ENCODE assay signal across 8 cellular contexts in genomic region chr15:44729394-44729913, GRCh38. TPM values are rescaled to one million over a fixed set of nuclear protein-coding genes. Genes with fewer than 3 reads are reported as not detected.
DNase-seq lines count a peak whose midpoint lies in the region; ATAC-seq and TF ChIP-seq lines count a peak whose summit lies in the region.

No MANE protein-coding gene starts in this region.

- no peak for TF ChIP-seq POLR2A in gastroesophageal sphincter (IDR thresholded peaks at IDR 0.05)

- H3K27me3 ChIP-seq in gastroesophageal sphincter: no peaks in the 10 kb centered on the region

- peak overlapping the region; percentile 86 for H3K4me3 ChIP-seq in GM12865 (ENCODE audit: low read depth, low read length)
- H3K4me3 ChIP-seq in gastroesophageal sphincter: peak overlapping the region; percentile 50 to 75

- H3K4me3 Mint-ChIP-seq in IgD-negative memory B cell: peak overlapping the region; percentile 89 to 99 (median 98)
- peak overlapping the region; percentile 99 for H3K4me3 Mint-ChIP-seq in activated CD4-positive, alpha-beta memory T cell treated with anti-CD3 and anti-CD28 coated beads, Interleukin-2, amount 10 ng/mL, durations not matched to agents 7 days and 5 days
- peak overlapping the region; percentile 96 for H3K4me3 Mint-ChIP-seq in osteocyte (ENCODE audit: unreplicated experiment)

- peak overlapping the region; percentile 83 to 96 (median 94) for H3K27ac ChIP-seq in gastroesophageal sphincter

- H3K36me3 ChIP-seq in gastroesophageal sphincter: peaks cover 0 to 12% of the 10 kb centered on the region in 2 donors

- POLR2A ChIA-PET in activated CD4-positive, alpha-beta memory T cell treated with anti-CD3 and anti-CD28 coated beads, Interleukin-2, amount 10 ng/mL, durations not matched to agents 7 days and 5 days (lab: Charles Lee): interaction anchor here (0.7 to 37.6 kb wide), 17 partner anchors 0 to 441 kb away, joined by 3 to 4153 read pairs (median 5); partner anchors contain the start of genes B2M, CTDSPL2, GOLM2 and PATL2

- WGBS in gastroesophageal sphincter (ENCODE audit: low coverage in 1 of 2), 2 donors: 3 to 5% methylated on average over 5 to 15 of the region's 20 CpGs

- H3K9me3 Mint-ChIP-seq in IgD-negative memory B cell (no peaks in the 10 kb centered on the region), osteocyte (ENCODE audit: unreplicated experiment) (no peaks in the 10 kb centered on the region)
- no peaks in the 10 kb centered on the region for H3K9me3 Mint-ChIP-seq in activated CD4-positive, alpha-beta memory T cell treated with anti-CD3 and anti-CD28 coated beads, Interleukin-2, amount 10 ng/mL, durations not matched to agents 7 days and 5 days

- H3K27ac Mint-ChIP-seq in IgD-negative memory B cell (peak overlapping the region; percentile 96 to 100 (median 99)), osteocyte (ENCODE audit: unreplicated experiment) (peak overlapping the region; percentile 99)
- H3K27ac Mint-ChIP-seq in activated CD4-positive, alpha-beta memory T cell treated with anti-CD3 and anti-CD28 coated beads, Interleukin-2, amount 10 ng/mL, durations not matched to agents 7 days and 5 days: peak overlapping the region; percentile 100

- TF ChIP-seq EP300 in gastroesophageal sphincter (IDR thresholded peaks at IDR 0.05): no peak

- peaks cover 40 to 51% (median 40%) of the 10 kb centered on the region in 3 donors for H3K4me1 Mint-ChIP-seq in IgD-negative memory B cell
- H3K4me1 Mint-ChIP-seq in activated CD4-positive, alpha-beta memory T cell treated with anti-CD3 and anti-CD28 coated beads, Interleukin-2, amount 10 ng/mL, durations not matched to agents 7 days and 5 days: peaks cover 68% of the 10 kb centered on the region
- H3K4me1 Mint-ChIP-seq in osteocyte (ENCODE audit: unreplicated experiment): peaks cover 32% of the 10 kb centered on the region

- H3K36me3 Mint-ChIP-seq in IgD-negative memory B cell: peaks cover 4% of the 10 kb centered on the region
- peaks cover 57% of the 10 kb centered on the region for H3K36me3 Mint-ChIP-seq in activated CD4-positive, alpha-beta memory T cell treated with anti-CD3 and anti-CD28 coated beads, Interleukin-2, amount 10 ng/mL, durations not matched to agents 7 days and 5 days (ENCODE audit: low read depth)
- peaks cover 5% of the 10 kb centered on the region for H3K36me3 Mint-ChIP-seq in osteocyte (ENCODE audit: unreplicated experiment)

- CTCF ChIA-PET in activated CD4-positive, alpha-beta memory T cell treated with anti-CD3 and anti-CD28 coated beads, Interleukin-2, amount 10 ng/mL, durations not matched to agents 7 days and 5 days (lab: Charles Lee): interaction anchor here (0.7 to 15.9 kb wide), 8 partner anchors 9 to 673 kb away, joined by 3 to 399 read pairs (median 5); partner anchors contain the start of genes B2M, PATL2 and SPG11

- H3K9me3 ChIP-seq in gastroesophageal sphincter: no peaks in the 10 kb centered on the region

- ATAC-seq in gastroesophageal sphincter (peak; percentile 1), HG02610 (IDR thresholded peaks at IDR 0.05; ENCODE audit: unreplicated experiment) (no peak), HG03025 (IDR thresholded peaks at IDR 0.05; ENCODE audit: low FRiP score, unreplicated experiment) (no peak)

- DNase-seq in GM12865 (ENCODE audit: low read depth) (peak; percentile 72), osteocyte (ENCODE audit: extremely low spot score, unreplicated experiment) (no peak)
- DNase-seq in activated CD4-positive, alpha-beta memory T cell treated with anti-CD3 and anti-CD28 coated beads, Interleukin-2, amount 10 ng/mL, durations not matched to agents 7 days and 5 days: peak; percentile 52
- DNase-seq in effector CD4-positive, alpha-beta T cell: no peak

- no peaks in the 10 kb centered on the region for H3K27me3 Mint-ChIP-seq in IgD-negative memory B cell
- H3K27me3 Mint-ChIP-seq in activated CD4-positive, alpha-beta memory T cell treated with anti-CD3 and anti-CD28 coated beads, Interleukin-2, amount 10 ng/mL, durations not matched to agents 7 days and 5 days: no peaks in the 10 kb centered on the region
- no peaks in the 10 kb centered on the region for H3K27me3 Mint-ChIP-seq in osteocyte (ENCODE audit: unreplicated experiment)

- H3K4me1 ChIP-seq in gastroesophageal sphincter: peaks cover 0 to 58% (median 8%) of the 10 kb centered on the region in 3 donors

- TF ChIP-seq CTCF in GM12865 (IDR thresholded peaks at IDR 0.05; ENCODE audit: insufficient read depth, low read depth, low read length, missing control alignments) (no peak), gastroesophageal sphincter (IDR thresholded peaks at IDR 0.05) (no peak), osteocyte (IDR thresholded peaks at IDR 0.05) (no peak)

RNA-seq across cellular contexts. Expression of gene TRIM69, which starts 6.9 kb away (rescaled TPM):
- polyA plus RNA-seq in IgD-negative memory B cell: 30.7 TPM
- total RNA-seq in activated CD4-positive, alpha-beta memory T cell treated with anti-CD3 and anti-CD28 coated beads, Interleukin-2, amount 10 ng/mL, durations not matched to agents 7 days and 5 days: 10 to 100 TPM; 83.4 to 88.2 TPM
- total RNA-seq in gastroesophageal sphincter: 10 to 100 TPM; 22.9 to 31.1 (median 24.3) TPM
- total RNA-seq in osteocyte: 13.6 and 17.6 TPM in 2 replicates

RNA-seq across cellular contexts. Expression of gene B2M, which starts 18.1 kb away (rescaled TPM):
- 23,226 TPM for polyA plus RNA-seq in IgD-negative memory B cell
- total RNA-seq in activated CD4-positive, alpha-beta memory T cell treated with anti-CD3 and anti-CD28 coated beads, Interleukin-2, amount 10 ng/mL, durations not matched to agents 7 days and 5 days: 1,000 to 10,000 TPM; 9,723 to 9,975 TPM
- 1,000 to 10,000 TPM; 1,151 to 3,314 (median 1,975) TPM for total RNA-seq in gastroesophageal sphincter
- 1,535 and 1,733 TPM in 2 replicates for total RNA-seq in osteocyte

RNA-seq across cellular contexts. Expression of gene PATL2, which starts 18.3 kb away (rescaled TPM):
- 17.7 TPM for polyA plus RNA-seq in IgD-negative memory B cell
- 10 to 100 TPM; 36.3 to 36.8 TPM for total RNA-seq in activated CD4-positive, alpha-beta memory T cell treated with anti-CD3 and anti-CD28 coated beads, Interleukin-2, amount 10 ng/mL, durations not matched to agents 7 days and 5 days
- 1 to 10 TPM in 2 of 4 donors, under 1 TPM in 1, not detected in 1; 0.81 to 1.2 (median 1.1) TPM for total RNA-seq in gastroesophageal sphincter
- total RNA-seq in osteocyte: 0.24 and 0.40 TPM in 2 replicates

Comparison
In these comparisons a context has a peak if more than half of its experiments do, and no peak if none do; other contexts are left out.
1. DNase-seq: peak in GM12865 (single experiment) and activated CD4-positive, alpha-beta memory T cell treated with anti-CD3 and anti-CD28 coated beads, Interleukin-2, amount 10 ng/mL, durations not matched to agents 7 days and 5 days (single experiment); none in osteocyte (single experiment) and effector CD4-positive, alpha-beta T cell (single experiment).
2. RNA of gene PATL2, which starts 18.3 kb away (total RNA-seq): 36.3 to 36.8 TPM in activated CD4-positive, alpha-beta memory T cell treated with anti-CD3 and anti-CD28 coated beads, Interleukin-2, amount 10 ng/mL, durations not matched to agents 7 days and 5 days; 0.81 to 1.2 TPM in gastroesophageal sphincter and 0.24 to 0.40 TPM in osteocyte; every median in the first group is over 10 times any median in the second.
3. Peak in every context shown above with its lines, with median percentiles within 50 percentile points of each other: H3K27ac Mint-ChIP-seq and H3K4me3 Mint-ChIP-seq.